Comparison of ENCODE assay signal across 8 cellular contexts in the genomic region with DNA sequence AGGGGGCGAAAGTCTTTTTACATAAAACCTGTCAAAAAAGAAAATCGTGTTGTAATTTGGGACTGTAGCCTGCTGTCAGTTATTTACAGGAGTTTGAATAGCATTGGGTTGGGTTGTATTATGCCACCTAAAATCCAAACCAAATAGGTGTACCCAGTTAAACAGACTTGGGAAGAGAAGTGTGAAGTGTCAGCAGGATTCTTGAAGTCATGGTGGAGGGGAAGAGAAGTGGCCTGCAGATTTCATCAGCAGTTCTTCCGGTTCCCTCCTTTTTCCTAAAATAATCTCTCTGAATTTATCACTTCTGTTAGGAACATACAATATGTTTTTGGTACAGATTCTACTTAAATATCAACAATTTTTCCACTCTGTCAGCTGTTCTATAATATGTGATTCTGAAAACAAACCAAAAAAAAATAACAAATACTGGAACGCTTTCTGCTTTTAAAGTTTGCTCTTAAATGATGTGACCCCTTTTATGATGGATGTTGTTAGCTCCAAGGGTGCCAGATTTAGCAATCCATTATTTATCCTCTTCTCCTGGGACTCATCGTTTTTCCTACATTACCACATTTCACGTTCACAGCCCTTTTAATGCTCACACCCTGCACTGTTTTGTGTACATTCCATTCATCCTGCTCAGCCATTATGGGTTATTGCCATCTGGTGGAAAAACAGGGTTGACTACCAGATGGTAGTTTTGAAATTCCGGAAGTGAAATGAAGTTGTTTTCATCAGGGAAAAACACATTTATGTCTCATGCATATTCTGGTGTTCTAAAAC. TPM values are rescaled to one million over a fixed set of nuclear protein-coding genes. Genes with fewer than 3 reads are reported as not detected.
A peak's percentile ranks its signal among the peaks of the same experiment; 100 is the strongest.
DNase-seq lines count a peak whose midpoint lies in the region; ATAC-seq, FAIRE-seq and TF ChIP-seq lines count a peak whose summit lies in the region.

No MANE protein-coding gene starts in this region.

- no peak overlapping the region for H3K4me2 ChIP-seq in neural cell (ENCODE audit: low read length)

- TF ChIP-seq EP300 in neural cell (conservative IDR thresholded peaks at IDR 0.05; ENCODE audit: poor library complexity, severe bottlenecking): no peak

- no peaks in the 10 kb centered on the region for H3K79me2 ChIP-seq in neural cell (replicated peaks; ENCODE audit: insufficient read depth, low read length)

- DNase-seq in H54 (ENCODE audit: insufficient read length, low spot score) (no peak), OCI-M1 (lab: John Stamatoyannopoulos, UW) (peak; percentile 66), epithelial cell of esophagus (ENCODE audit: low read depth) (peak; percentile 93), COLO668 (lab: John Stamatoyannopoulos, UW; ENCODE audit: unreplicated experiment) (no peak), H7 (no peak)

- peak; percentile 96 for FAIRE-seq in H54 (lab: Jason Lieb, UNC)

- no peak overlapping the region for H2AFZ ChIP-seq in neural cell (ENCODE audit: low read depth, low read length)

- H3K36me3 ChIP-seq in neural cell (ENCODE audit: insufficient read depth, low read length) (no peaks in the 10 kb centered on the region), H7 (replicated peaks; ENCODE audit: control insufficient read depth, insufficient read depth, low read length) (no peaks in the 10 kb centered on the region)

- TF ChIP-seq POLR2A in H54 (IDR thresholded peaks at IDR 0.05; ENCODE audit: low read depth, low read length): no peak

- H3K27me3 ChIP-seq in neural cell (ENCODE audit: insufficient read depth, low read depth, low read length) (no peaks in the 10 kb centered on the region), H7 (ENCODE audit: control insufficient read depth, insufficient read depth, low read length) (no peaks in the 10 kb centered on the region)

- H3K9me3 ChIP-seq in neural cell (ENCODE audit: low read length): no peaks in the 10 kb centered on the region

- H3F3A ChIP-seq in neural cell (ENCODE audit: insufficient read depth, low read length, poor library complexity, severe bottlenecking): no peaks in the 10 kb centered on the region

- H3K4me3 ChIP-seq in epithelial cell of esophagus (ENCODE audit: low read length): no peak overlapping the region
- no peak overlapping the region for H3K4me3 ChIP-seq in neural cell (ENCODE audit: low read length)
- no peak overlapping the region for H3K4me3 ChIP-seq in H7 (ENCODE audit: insufficient read depth, low read depth, low read length)

- no peaks in the 10 kb centered on the region for H3K9me2 ChIP-seq in neural cell (ENCODE audit: insufficient read depth, low read length)

- no peak overlapping the region for H3K9ac ChIP-seq in neural cell (ENCODE audit: low read length)

- H4K20me1 ChIP-seq in neural cell (ENCODE audit: insufficient read depth): no peaks in the 10 kb centered on the region

- TF ChIP-seq CTCF in epithelial cell of esophagus (IDR thresholded peaks at IDR 0.05; ENCODE audit: insufficient read depth, low read depth, low read length, missing control alignments): peak; percentile 67
- peak; percentile 34 for TF ChIP-seq CTCF in neural cell (IDR thresholded peaks at IDR 0.05; ENCODE audit: poor library complexity, severe bottlenecking)

- ATAC-seq in GM21360 (IDR thresholded peaks at IDR 0.05; ENCODE audit: unreplicated experiment): no peak
- no peak for ATAC-seq in GM19351 (IDR thresholded peaks at IDR 0.05; ENCODE audit: unreplicated experiment)

- H3K27ac ChIP-seq in neural cell (ENCODE audit: low read length): no peak overlapping the region

- no peak for TF ChIP-seq RAD21 in neural cell (conservative IDR thresholded peaks at IDR 0.05)

TF ChIP-seq in neural cell, 6 proteins besides CTCF, POLR2A, EP300 and RAD21:
- TF ChIP-seq SMC3 (conservative IDR thresholded peaks at IDR 0.05; ENCODE audit: poor library complexity) (peak; percentile 38), MXI1 (conservative IDR thresholded peaks at IDR 0.05; ENCODE audit: poor library complexity, severe bottlenecking) (no peak)
TF ChIP-seq in neural cell: peak in this region for 1.

RNA-seq across cellular contexts. Expression of a gene that starts 18.7 kb away (rescaled TPM):
- polyA plus RNA-seq in neural cell: 52.6 and 62.6 TPM in 2 replicates
- 129 and 135 TPM in 2 replicates for polyA minus RNA-seq in neural cell
- total RNA-seq in H7 (2014; rRNA removed; shearing (Covaris generic)): 28.5 and 39.1 TPM in 2 replicates

Comparison
In these comparisons a context has a peak if more than half of its experiments do, and no peak if none do; other contexts are left out.
1. DNase-seq: peak in OCI-M1 (single experiment) and epithelial cell of esophagus (single experiment); none in H54 (single experiment), COLO668 (single experiment) and H7 (single experiment).